In genomic region chr18:2414235-2414634, GRCh38 we compare ENCODE assay signal across 35 cellular contexts.
"Had no signal": no experiment of that assay in that cellular context is flagged by ENCODE, and none has a peak within 500 bp of the region (broad histone marks: within the 10 kb centered on the region; RNA-seq: fewer than 3 reads in every experiment).

No MANE protein-coding gene starts in this region.

- H3K27me3 ChIP-seq: MG63 had no signal

- H3K36me3 ChIP-seq: MG63 had no signal

- DNase-seq: Karpas-422, Kasumi-1, MG63, MM.1S, MV-4-11, NCI-H1048, NCI-H1092, NCI-H1092 treated with DMSO at 0.1 percent for 48 hours, NCI-H1105, NCI-H1105 treated with DMSO at 0.1 percent for 48 hours, NCI-H1417, NCI-H1417 treated with DMSO at 0.1 percent for 48 hours, NCI-H1436, NCI-H1436 treated with DMSO at 0.1 percent for 48 hours, NCI-H146, NCI-H1694, NCI-H1694 treated with DMSO at 0.1 percent for 48 hours, NCI-H187, NCI-H187 treated with DMSO at 0.1 percent for 48 hours, NCI-H1930, NCI-H2029, NCI-H2029 treated with DMSO at 0.1 percent for 48 hours, NCI-H2081, NCI-H2081 treated with DMSO at 0.1 percent for 48 hours, NCI-H2107, NCI-H2171, NCI-H2171 treated with DMSO at 0.1 percent for 48 hours, NCI-H2227 treated with DMSO at 0.1 percent for 48 hours, NCI-H226, NCI-H345, NCI-H446, NCI-H510A, NCI-H510A treated with DMSO at 0.1 percent for 48 hours, NCI-H524, NCI-H524 treated with DMSO at 0.1 percent for 48 hours had no signal

- H3K4me3 ChIP-seq: MG63 had no signal

- H3K9me3 ChIP-seq: MG63 had no signal
